In the genomic region with DNA sequence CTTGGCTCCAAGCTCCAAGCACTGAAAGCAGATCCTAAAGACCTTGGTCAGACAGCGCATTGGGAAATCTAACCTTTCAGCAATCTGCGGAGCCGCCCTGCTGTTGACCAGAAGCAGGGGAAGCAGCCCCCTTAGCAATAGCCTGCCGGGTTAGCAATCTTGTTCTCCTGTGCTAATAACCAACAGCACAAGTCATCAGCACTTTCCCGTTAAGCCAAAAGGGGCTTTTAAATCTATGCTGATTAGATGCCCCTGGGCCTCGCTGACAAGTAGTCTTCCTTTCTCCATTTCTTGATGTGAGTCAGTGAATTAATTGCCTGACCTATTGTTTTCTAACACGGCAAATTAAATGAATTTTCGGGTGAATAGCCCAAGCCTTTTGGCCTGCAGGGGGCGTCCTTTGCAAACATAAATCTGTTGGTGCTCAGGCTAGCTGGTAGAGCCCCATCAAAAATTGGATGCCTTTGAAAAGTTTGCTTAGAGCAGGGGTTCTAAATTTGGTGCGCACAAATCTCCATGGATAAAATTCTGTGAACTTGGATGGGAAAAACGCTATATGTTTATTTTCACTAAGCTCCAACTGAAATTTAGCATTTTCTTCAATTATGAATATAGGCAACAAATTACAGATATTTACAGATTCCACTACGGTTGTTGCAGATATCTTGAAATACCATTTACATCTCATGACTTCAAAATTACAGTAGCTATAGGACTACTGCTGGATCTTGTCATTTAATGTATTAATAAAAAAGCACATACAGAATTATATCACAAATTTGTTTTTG, we compare ENCODE assay signal across 8 cellular contexts. TPM values are rescaled to one million over a fixed set of nuclear protein-coding genes. Genes with fewer than 3 reads are reported as not detected.
DNase-seq lines count a peak whose midpoint lies in the region; ATAC-seq and TF ChIP-seq lines count a peak whose summit lies in the region.

No MANE protein-coding gene starts in this region.

- H3K27me3 Mint-ChIP-seq in activated CD4-positive, alpha-beta T cell treated with anti-CD3 and anti-CD28 coated beads, Interleukin-2, amount 10 ng/mL, durations not matched to agents 24 days and 14 days = no peaks in the 10 kb centered on the region

- H3K4me1 ChIP-seq in HEK293 (ENCODE audit: control insufficient read depth, insufficient read depth, low read length) (no peaks in the 10 kb centered on the region; the same call in 1 of the 2 replicates), lower lobe of right lung (peaks cover 6% of the 10 kb centered on the region)

- peak; percentile 40 for DNase-seq in DMS79 (lab: John Stamatoyannopoulos, UW)
- DNase-seq in NCI-H524 (lab: John Stamatoyannopoulos, UW) = peak; percentile 46 to 68
- DNase-seq in activated CD4-positive, alpha-beta T cell treated with anti-CD3 and anti-CD28 coated beads, Interleukin-2, amount 10 ng/mL, durations not matched to agents 24 days and 14 days = peak; percentile 94
- peak; percentile 55 to 85 for DNase-seq in dermis microvascular lymphatic vessel endothelial cell (ENCODE audit: low read depth in 2 of 2)
- DNase-seq in lower lobe of right lung = peak; percentile 85
- peak; percentile 43 to 83 (median 53) for DNase-seq in stimulated activated CD4-positive, alpha-beta T cell treated with anti-CD3 and anti-CD28 coated beads, TNF-alpha, amount 100 ng/mL, for 1 hour (ENCODE audit: low read depth in 3 of 3, low spot score in 1 of 3)

- H3K27me3 ChIP-seq in lower lobe of right lung (ENCODE audit: low read depth) = no peaks in the 10 kb centered on the region

- peaks cover 5% of the 10 kb centered on the region for H3K36me3 Mint-ChIP-seq in activated CD4-positive, alpha-beta T cell treated with anti-CD3 and anti-CD28 coated beads, Interleukin-2, amount 10 ng/mL, durations not matched to agents 24 days and 14 days (ENCODE audit: low read depth)

- TF ChIP-seq CTCF in HEK293 (tag by site-specific recombination; IDR thresholded peaks at IDR 0.05) (peak; percentile 69), lower lobe of right lung (IDR thresholded peaks at IDR 0.05) (peak; percentile 90)

- H3K9me3 ChIP-seq in HEK293 (ENCODE audit: control insufficient read depth, insufficient read depth, low read depth, low read length) (no peaks in the 10 kb centered on the region), lower lobe of right lung (no peaks in the 10 kb centered on the region)

- H3K4me3 ChIP-seq in HEK293 (ENCODE audit: low read depth, low read length) (no peak overlapping the region), lower lobe of right lung (peak overlapping the region; percentile 18)

- H3K27ac ChIP-seq in HEK293 (ENCODE audit: extremely low read depth, low read depth, low read length) = no peak overlapping the region
- no peak overlapping the region for H3K27ac ChIP-seq in lower lobe of right lung

- no peak overlapping the region for H3K4me3 Mint-ChIP-seq in activated CD4-positive, alpha-beta T cell treated with anti-CD3 and anti-CD28 coated beads, Interleukin-2, amount 10 ng/mL, durations not matched to agents 24 days and 14 days

- H3K4me1 Mint-ChIP-seq in activated CD4-positive, alpha-beta T cell treated with anti-CD3 and anti-CD28 coated beads, Interleukin-2, amount 10 ng/mL, durations not matched to agents 24 days and 14 days = peaks cover 23% of the 10 kb centered on the region

- no peaks in the 10 kb centered on the region for H3K9me3 Mint-ChIP-seq in activated CD4-positive, alpha-beta T cell treated with anti-CD3 and anti-CD28 coated beads, Interleukin-2, amount 10 ng/mL, durations not matched to agents 24 days and 14 days

- ATAC-seq in lower lobe of right lung (peak; percentile 85 to 87), GM21390 (IDR thresholded peaks at IDR 0.05; ENCODE audit: unreplicated experiment) (no peak)

- no peak overlapping the region for H3K27ac Mint-ChIP-seq in activated CD4-positive, alpha-beta T cell treated with anti-CD3 and anti-CD28 coated beads, Interleukin-2, amount 10 ng/mL, durations not matched to agents 24 days and 14 days

- POLR2A ChIA-PET in HEK293 (lab: Yijun Ruan, JAX) = no interaction called here

- CTCF ChIA-PET in HEK293 (lab: Yijun Ruan, JAX) = interaction anchor here (0.6 to 2.7 kb wide), 20 partner anchors 10 to 756 kb away, joined by 3 to 45 read pairs (median 3); no protein-coding TSS in a partner anchor

- intact Hi-C loops in activated CD4-positive, alpha-beta T cell treated with anti-CD3 and anti-CD28 coated beads, Interleukin-2, amount 10 ng/mL, durations not matched to agents 24 days and 14 days (cut with micrococcal nuclease) = loop anchor here (1.0 to 10.0 kb wide), 5 partner anchors 327 to 723 kb away; a partner anchor contains a TSS
- intact Hi-C loops in lower lobe of right lung (cut with DNase I) = loop anchor here (5.0 kb wide), 1 partner anchor 502 kb away; no protein-coding TSS in a partner anchor

- H3K36me3 ChIP-seq in HEK293 (ENCODE audit: control insufficient read depth in 2 of 2, insufficient read depth in 1 of 2, low read length in 2 of 2) = no peaks in the 10 kb centered on the region; a peak in 1 of 3 replicates
- no peaks in the 10 kb centered on the region for H3K36me3 ChIP-seq in lower lobe of right lung

TF ChIP-seq in HEK293, 187 proteins besides CTCF, POLR2A, EP300 and RAD21:
- TF ChIP-seq SCRT2 (tag by site-specific recombination; IDR thresholded peaks at IDR 0.05) (no peak), ZNF747 (tag by site-specific recombination; IDR thresholded peaks at IDR 0.05) (no peak), ZNF654 (tag by site-specific recombination; IDR thresholded peaks at IDR 0.05; ENCODE audit: low read depth) (peak; percentile 71), IKZF3 (tag by site-specific recombination; IDR thresholded peaks at IDR 0.05) (no peak), SETDB1 (IDR thresholded peaks at IDR 0.05; ENCODE audit: insufficient read length, low read length) (no peak), ZNF132 (tag by site-specific recombination; IDR thresholded peaks at IDR 0.05; ENCODE audit: borderline replicate concordance) (no peak), ZBTB17 (tag by site-specific recombination; IDR thresholded peaks at IDR 0.05) (0 out of 2 replicates have a peak, but pooled peaks have one; percentile 28), PRDM1 (tag by site-specific recombination; IDR thresholded peaks at IDR 0.05) (0 out of 2 replicates have a peak, but pooled peaks have one; percentile 26), ZNF302 (tag by site-specific recombination; IDR thresholded peaks at IDR 0.05; ENCODE audit: low read depth) (no peak), ZNF112 (tag by site-specific recombination; IDR thresholded peaks at IDR 0.05) (no peak), ZNF701 (tag by site-specific recombination; IDR thresholded peaks at IDR 0.05) (no peak), TCF7L2 (IDR thresholded peaks at IDR 0.05; ENCODE audit: borderline replicate concordance, low read depth, low read length) (no peak), ZBTB1 (tag by site-specific recombination; IDR thresholded peaks at IDR 0.05) (no peak), TRIM28 (IDR thresholded peaks at IDR 0.05; ENCODE audit: borderline replicate concordance, low read length) (no peak), ZNF2 (tag by site-specific recombination; IDR thresholded peaks at IDR 0.05) (no peak), YY1 (tag by site-specific recombination; IDR thresholded peaks at IDR 0.05) (no peak), ZSCAN23 (tag by site-specific recombination; IDR thresholded peaks at IDR 0.05) (no peak), ZNF660 (tag by site-specific recombination; IDR thresholded peaks at IDR 0.05) (0 out of 2 replicates have a peak, but pooled peaks have one; percentile 32), ZEB2 (tag by site-specific recombination; IDR thresholded peaks at IDR 0.05) (no peak)
- TF ChIP-seq, protein P1, sequence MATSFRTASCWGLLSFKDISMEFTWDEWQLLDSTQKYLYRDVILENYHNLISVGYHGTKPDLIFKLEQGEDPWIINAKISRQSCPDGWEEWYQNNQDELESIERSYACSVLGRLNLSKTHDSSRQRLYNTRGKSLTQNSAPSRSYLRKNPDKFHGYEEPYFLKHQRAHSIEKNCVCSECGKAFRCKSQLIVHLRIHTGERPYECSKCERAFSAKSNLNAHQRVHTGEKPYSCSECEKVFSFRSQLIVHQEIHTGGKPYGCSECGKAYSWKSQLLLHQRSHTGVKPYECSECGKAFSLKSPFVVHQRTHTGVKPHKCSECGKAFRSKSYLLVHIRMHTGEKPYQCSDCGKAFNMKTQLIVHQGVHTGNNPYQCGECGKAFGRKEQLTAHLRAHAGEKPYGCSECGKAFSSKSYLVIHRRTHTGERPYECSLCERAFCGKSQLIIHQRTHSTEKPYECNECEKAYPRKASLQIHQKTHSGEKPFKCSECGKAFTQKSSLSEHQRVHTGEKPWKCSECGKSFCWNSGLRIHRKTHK (tag by site-specific recombination; IDR thresholded peaks at IDR 0.05) = no peak
- TF ChIP-seq, protein P2, sequence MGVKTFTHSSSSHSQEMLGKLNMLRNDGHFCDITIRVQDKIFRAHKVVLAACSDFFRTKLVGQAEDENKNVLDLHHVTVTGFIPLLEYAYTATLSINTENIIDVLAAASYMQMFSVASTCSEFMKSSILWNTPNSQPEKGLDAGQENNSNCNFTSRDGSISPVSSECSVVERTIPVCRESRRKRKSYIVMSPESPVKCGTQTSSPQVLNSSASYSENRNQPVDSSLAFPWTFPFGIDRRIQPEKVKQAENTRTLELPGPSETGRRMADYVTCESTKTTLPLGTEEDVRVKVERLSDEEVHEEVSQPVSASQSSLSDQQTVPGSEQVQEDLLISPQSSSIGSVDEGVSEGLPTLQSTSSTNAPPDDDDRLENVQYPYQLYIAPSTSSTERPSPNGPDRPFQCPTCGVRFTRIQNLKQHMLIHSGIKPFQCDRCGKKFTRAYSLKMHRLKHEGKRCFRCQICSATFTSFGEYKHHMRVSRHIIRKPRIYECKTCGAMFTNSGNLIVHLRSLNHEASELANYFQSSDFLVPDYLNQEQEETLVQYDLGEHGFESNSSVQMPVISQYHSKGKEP (tag by site-specific recombination; IDR thresholded peaks at IDR 0.05) = no peak

RNA-seq across cellular contexts. Expression of a gene that starts 24.7 kb away (rescaled TPM):
- 27.9 and 29.6 TPM in 2 replicates for total RNA-seq in activated CD4-positive, alpha-beta T cell treated with anti-CD3 and anti-CD28 coated beads, Interleukin-2, amount 10 ng/mL, durations not matched to agents 24 days and 14 days
- total RNA-seq in dermis microvascular lymphatic vessel endothelial cell (24.9 and 28.4 TPM in 2 replicates), lower lobe of right lung (14.8 TPM)

RNA-seq across cellular contexts. Expression of a gene that starts 24.7 kb away (rescaled TPM):
- 10.9 and 11.7 TPM in 2 replicates for total RNA-seq in activated CD4-positive, alpha-beta T cell treated with anti-CD3 and anti-CD28 coated beads, Interleukin-2, amount 10 ng/mL, durations not matched to agents 24 days and 14 days
- 4.2 and 5.1 TPM in 2 replicates for total RNA-seq in dermis microvascular lymphatic vessel endothelial cell
- 5.8 TPM for total RNA-seq in lower lobe of right lung

Comparison
In these comparisons a context has a peak if more than half of its experiments do, and no peak if none do; other contexts are left out.
1. DNase-seq: peak in every context shown above with its lines; median percentile 94 in activated CD4-positive, alpha-beta T cell treated with anti-CD3 and anti-CD28 coated beads, Interleukin-2, amount 10 ng/mL, durations not matched to agents 24 days and 14 days; 85 in lower lobe of right lung; 70 in dermis microvascular lymphatic vessel endothelial cell; 57 in NCI-H524; 53 in stimulated activated CD4-positive, alpha-beta T cell treated with anti-CD3 and anti-CD28 coated beads, TNF-alpha, amount 100 ng/mL, for 1 hour; 40 in DMS79.